ENCODE assay signal across 22 cellular contexts in genomic region chrX:111507931-111508330, GRCh38. TPM values are rescaled to one million over a fixed set of nuclear protein-coding genes. Genes with fewer than 3 reads are reported as not detected.
"Had no signal": no experiment of that assay in that cellular context is flagged by ENCODE, and none has a peak within 500 bp of the region (broad histone marks: within the 10 kb centered on the region; RNA-seq: fewer than 3 reads in every experiment).

No MANE protein-coding gene starts in this region.

- DNase-seq: activated CD4-positive, alpha-beta T cell treated with anti-CD3 and anti-CD28 coated beads, Interleukin-2, amount 10 ng/mL, durations not matched to agents 24 days and 14 days; activated CD8-positive, alpha-beta T cell treated with anti-CD3 and anti-CD28 coated beads, Interleukin-2, amount 10 ng/mL, durations not matched to agents 7 days and 5 days; activated naive CD4-positive, alpha-beta T cell treated with anti-CD3 and anti-CD28 coated beads, Interleukin-2, amount 50 U/mL, for 16 hours; activated T-cell treated with anti-CD3 and anti-CD28 coated beads, Interleukin-2, amount 50 U/mL, for 4 hours; cerebellar nuclear complex; effector CD4-positive, alpha-beta T cell; gastrocnemius medialis; heart left ventricle; mesendoderm; natural killer cell; pancreas; right lobe of liver; small intestine; stimulated activated CD4-positive, alpha-beta T cell treated with anti-CD3 and anti-CD28 coated beads, Interleukin-4, amount 100 ng/mL, for 1 hour; T1000; testis had no signal

- H3K27ac Mint-ChIP-seq: activated CD4-positive, alpha-beta T cell treated with anti-CD3 and anti-CD28 coated beads, Interleukin-2, amount 10 ng/mL, durations not matched to agents 24 days and 14 days; activated CD8-positive, alpha-beta T cell treated with anti-CD3 and anti-CD28 coated beads, Interleukin-2, amount 10 ng/mL, durations not matched to agents 7 days and 5 days; natural killer cell; stimulated activated effector memory CD8-positive, alpha-beta T cell treated with anti-CD3 and anti-CD28 coated beads, Interleukin-12 subunit alpha, Interleukin-12 subunit beta, amount 100 ng/mL, for 72 hours; type B pancreatic cell had no signal

- H3K9me3 Mint-ChIP-seq: activated CD4-positive, alpha-beta T cell treated with anti-CD3 and anti-CD28 coated beads, Interleukin-2, amount 10 ng/mL, durations not matched to agents 24 days and 14 days; activated T-cell treated with anti-CD3 and anti-CD28 coated beads, Interleukin-2, amount 50 U/mL, for 4 hours; natural killer cell; stimulated activated effector memory CD8-positive, alpha-beta T cell treated with anti-CD3 and anti-CD28 coated beads, Interleukin-12 subunit alpha, Interleukin-12 subunit beta, amount 100 ng/mL, for 72 hours; type B pancreatic cell had no signal

- H3K36me3 ChIP-seq: ascending aorta, gastrocnemius medialis, heart left ventricle, neutrophil, pancreas, right lobe of liver had no signal

- H3K27me3 Mint-ChIP-seq: type B pancreatic cell had no signal

- H3K27me3 ChIP-seq: ascending aorta, neutrophil, testis had no signal

- H3K4me1 Mint-ChIP-seq: activated CD4-positive, alpha-beta T cell treated with anti-CD3 and anti-CD28 coated beads, Interleukin-2, amount 10 ng/mL, durations not matched to agents 24 days and 14 days; natural killer cell; stimulated activated effector memory CD8-positive, alpha-beta T cell treated with anti-CD3 and anti-CD28 coated beads, Interleukin-12 subunit alpha, Interleukin-12 subunit beta, amount 100 ng/mL, for 72 hours had no signal

- H3K4me1 ChIP-seq: ascending aorta, gastrocnemius medialis, heart left ventricle, pancreas, testis had no signal

- H3K36me3 Mint-ChIP-seq: natural killer cell; stimulated activated effector memory CD8-positive, alpha-beta T cell treated with anti-CD3 and anti-CD28 coated beads, Interleukin-12 subunit alpha, Interleukin-12 subunit beta, amount 100 ng/mL, for 72 hours; type B pancreatic cell had no signal

- ATAC-seq: activated CD8-positive, alpha-beta T cell treated with anti-CD3 and anti-CD28 coated beads, Interleukin-2, amount 10 ng/mL, durations not matched to agents 7 days and 5 days; activated T-cell treated with anti-CD3 and anti-CD28 coated beads, Interleukin-2, amount 50 U/mL, for 4 hours; gastrocnemius medialis; heart left ventricle; natural killer cell; pancreas; stimulated activated effector memory CD8-positive, alpha-beta T cell treated with anti-CD3 and anti-CD28 coated beads, Interleukin-12 subunit alpha, Interleukin-12 subunit beta, amount 100 ng/mL, for 72 hours had no signal

- H3K4me3 ChIP-seq: ascending aorta, gastrocnemius medialis, heart left ventricle, pancreas, right lobe of liver, testis had no signal

- H3K9me3 ChIP-seq: ascending aorta, gastrocnemius medialis, heart left ventricle, neutrophil, pancreas, right lobe of liver, testis had no signal

- H3K27ac ChIP-seq: ascending aorta, gastrocnemius medialis, heart left ventricle, neutrophil, pancreas, right lobe of liver, testis had no signal

- H3K4me3 Mint-ChIP-seq: activated CD4-positive, alpha-beta T cell treated with anti-CD3 and anti-CD28 coated beads, Interleukin-2, amount 10 ng/mL, durations not matched to agents 24 days and 14 days; activated CD8-positive, alpha-beta T cell treated with anti-CD3 and anti-CD28 coated beads, Interleukin-2, amount 10 ng/mL, durations not matched to agents 7 days and 5 days; activated T-cell treated with anti-CD3 and anti-CD28 coated beads, Interleukin-2, amount 50 U/mL, for 4 hours; natural killer cell; stimulated activated effector memory CD8-positive, alpha-beta T cell treated with anti-CD3 and anti-CD28 coated beads, Interleukin-12 subunit alpha, Interleukin-12 subunit beta, amount 100 ng/mL, for 72 hours; type B pancreatic cell had no signal

RNA-seq across cellular contexts. Expression of gene SERTM2, which starts 3.5 kb away (rescaled TPM):
- total RNA-seq: activated CD4-positive, alpha-beta T cell treated with anti-CD3 and anti-CD28 coated beads, Interleukin-2, amount 10 ng/mL, durations not matched to agents 24 days and 14 days; activated CD8-positive, alpha-beta T cell treated with anti-CD3 and anti-CD28 coated beads, Interleukin-2, amount 10 ng/mL, durations not matched to agents 7 days and 5 days; activated T-cell treated with anti-CD3 and anti-CD28 coated beads, Interleukin-2, amount 50 U/mL, for 4 hours; ascending aorta; natural killer cell; pulmonary artery endothelial cell; T-helper 1 cell treated with Interleukin-12 subunit alpha and Interleukin-12 subunit beta and Interleukin-4 antibody, amounts not matched to agents 30 ng/mL and 1 ng/mL, for 36 hours had no signal
